1 cellular context compared by ENCODE assay signal in genomic region chr4:17336524-17336941, GRCh38.
TF ChIP-seq lines count a peak whose summit lies in the region.

No MANE protein-coding gene starts in this region.

TF ChIP-seq in SK-N-SH treated with all-trans-retinoic acid at 6 μM for 48 hours, 23 proteins besides CTCF, POLR2A, EP300 and RAD21 (continued from another document):
- TF ChIP-seq, protein P1, sequence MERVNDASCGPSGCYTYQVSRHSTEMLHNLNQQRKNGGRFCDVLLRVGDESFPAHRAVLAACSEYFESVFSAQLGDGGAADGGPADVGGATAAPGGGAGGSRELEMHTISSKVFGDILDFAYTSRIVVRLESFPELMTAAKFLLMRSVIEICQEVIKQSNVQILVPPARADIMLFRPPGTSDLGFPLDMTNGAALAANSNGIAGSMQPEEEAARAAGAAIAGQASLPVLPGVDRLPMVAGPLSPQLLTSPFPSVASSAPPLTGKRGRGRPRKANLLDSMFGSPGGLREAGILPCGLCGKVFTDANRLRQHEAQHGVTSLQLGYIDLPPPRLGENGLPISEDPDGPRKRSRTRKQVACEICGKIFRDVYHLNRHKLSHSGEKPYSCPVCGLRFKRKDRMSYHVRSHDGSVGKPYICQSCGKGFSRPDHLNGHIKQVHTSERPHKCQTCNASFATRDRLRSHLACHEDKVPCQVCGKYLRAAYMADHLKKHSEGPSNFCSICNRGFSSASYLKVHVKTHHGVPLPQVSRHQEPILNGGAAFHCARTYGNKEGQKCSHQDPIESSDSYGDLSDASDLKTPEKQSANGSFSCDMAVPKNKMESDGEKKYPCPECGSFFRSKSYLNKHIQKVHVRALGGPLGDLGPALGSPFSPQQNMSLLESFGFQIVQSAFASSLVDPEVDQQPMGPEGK (CRISPR knock-in tag; IDR thresholded peaks at IDR 0.05; ENCODE audit: borderline replicate concordance), result no peak
- no peak for TF ChIP-seq TOX (CRISPR knock-in tag; IDR thresholded peaks at IDR 0.05; ENCODE audit: borderline replicate concordance)
